In genomic region chr1:158554352-158554751, GRCh38 we compare ENCODE assay signal across 33 cellular contexts. TPM values are rescaled to one million over a fixed set of nuclear protein-coding genes. Genes with fewer than 3 reads are reported as not detected.
"Had no signal": no experiment of that assay in that cellular context is flagged by ENCODE, and none has a peak within 500 bp of the region (broad histone marks: within the 10 kb centered on the region; RNA-seq: fewer than 3 reads in every experiment).

Gene OR6Y1 (minus strand): TSS chr1:158554405. CDS start chr1:158548105, 6,300 bp downstream.

- DNase-seq: colonic mucosa; cortex of kidney; effector CD8-positive, alpha-beta T cell; effector memory CD8-positive, alpha-beta T cell; endodermal cell; erythroblast; esophagus squamous epithelium; foreskin fibroblast; foreskin melanocyte; gastrocnemius medialis; glutamatergic neuron; head of caudate nucleus; hippocampal formation; left cardiac atrium; left lung; lower lobe of right lung; mesenchymal stem cell; mucosa of descending colon; naive B cell had no signal

- ATAC-seq: effector memory CD8-positive, alpha-beta T cell; esophagus mucosa; gastrocnemius medialis; left lung; lower lobe of right lung; mucosa of descending colon had no signal

- FAIRE-seq: endometrium, islet of Langerhans, keratinocyte had no signal

- H3K4me3 ChIP-seq: colonic mucosa, esophagus squamous epithelium, gastrocnemius medialis, left lung, lower lobe of right lung, mucosa of descending colon had no signal

- H3K36me3 ChIP-seq: colonic mucosa, esophagus squamous epithelium, gastrocnemius medialis, left lung, lower lobe of right lung had no signal

- H3K4me1 ChIP-seq: colonic mucosa, esophagus squamous epithelium, gastrocnemius medialis, left lung, lower lobe of right lung had no signal

- H3K27me3 ChIP-seq: colonic mucosa, esophagus squamous epithelium, gastrocnemius medialis, left lung had no signal

- H3K9me3 ChIP-seq: colonic mucosa, esophagus squamous epithelium, gastrocnemius medialis, left lung, lower lobe of right lung, mucosa of descending colon had no signal

- H3K27ac ChIP-seq: colonic mucosa, epithelial cell of prostate, esophagus squamous epithelium, gastrocnemius medialis, left lung, lower lobe of right lung had no signal

RNA-seq across cellular contexts. Expression of gene OR6Y1, which starts in this region (rescaled TPM):
- total RNA-seq: chondrocyte, colonic mucosa, dermis microvascular lymphatic vessel endothelial cell, endodermal cell, esophagus mucosa, esophagus squamous epithelium, gastrocnemius medialis, glomerular endothelial cell, kidney epithelial cell, left cardiac atrium, left lung, lower leg skin, lower lobe of right lung, lung microvascular endothelial cell, mesenteric fat pad, mesothelial cell of epicardium, mucosa of descending colon, myocyte had no signal
- polyA plus RNA-seq: keratinocyte had no signal
